7 cellular contexts compared by ENCODE assay signal in genomic region chr4:41909136-41909535, GRCh38. TPM values are rescaled to one million over a fixed set of nuclear protein-coding genes. Genes with fewer than 3 reads are reported as not detected.
A peak's percentile ranks its signal among the peaks of the same experiment; 100 is the strongest.
DNase-seq lines count a peak whose midpoint lies in the region; ATAC-seq, FAIRE-seq and TF ChIP-seq lines count a peak whose summit lies in the region.
"Not testable (repeated sequence)": the region's sequence is repeated elsewhere in the genome, so short reads cannot be mapped to it uniquely, and the experiment has no call there.

No MANE protein-coding gene starts in this region.

- H4K91ac ChIP-seq in H9 (ENCODE audit: insufficient read length, low read depth, low read length), result not testable (repeated sequence)

- TF ChIP-seq RAD21 in K562 (CRISPR knock-in tag; conservative IDR thresholded peaks at IDR 0.05 in 1 of 2, IDR thresholded peaks at IDR 0.05 in 1 of 2), result not testable (repeated sequence)

- H3K9ac ChIP-seq in H9 (ENCODE audit: extremely low read depth, insufficient read length, low read length), result not testable (repeated sequence)
- H3K9ac ChIP-seq in K562 (ENCODE audit: insufficient read depth in 1 of 2, low read depth in 2 of 2, low read length in 2 of 2), result peak overlapping the region in 1 of 2 experiments; percentile 68; a peak in 1 of 4 replicates

- not testable (repeated sequence) for H2BK15ac ChIP-seq in H9 (ENCODE audit: low read depth, low read length)

- H2AK5ac ChIP-seq in H9 (ENCODE audit: insufficient read length, low read length), result not testable (repeated sequence)

- CTCF ChIA-PET in K562 (lab: Yijun Ruan, JAX; ENCODE audit: low intra/inter-chr PET ratio), result not testable (repeated sequence)

- TF ChIP-seq EP300 in K562 (IDR thresholded peaks at IDR 0.05; ENCODE audit: low read length), result not testable (repeated sequence)

- H3K23ac ChIP-seq in H9 (ENCODE audit: insufficient read length, low read depth, low read length), result not testable (repeated sequence)

- not testable (repeated sequence) for H3T11ph ChIP-seq in H9 (ENCODE audit: low read length)

- H3K9me3 Mint-ChIP-seq in H9, result not testable (repeated sequence)
- peaks cover 19% of the 10 kb centered on the region for H3K9me3 Mint-ChIP-seq in nephron progenitor cell

- not testable (repeated sequence) for H4K8ac ChIP-seq in H9 (replicated peaks; ENCODE audit: insufficient read length, low read depth, low read length)

- H3K79me2 ChIP-seq in H9 (ENCODE audit: insufficient read depth, low read length); K562 (ENCODE audit: control insufficient read depth, insufficient read depth, low read length): not testable (repeated sequence)

- not testable (repeated sequence) for H2BK5ac ChIP-seq in H9 (ENCODE audit: insufficient read length, low read length)

- H3K23me2 ChIP-seq in H9 (ENCODE audit: insufficient read length, low read depth, low read length, poor library complexity, severe bottlenecking), result not testable (repeated sequence)

- peak; percentile 81 for ATAC-seq in K562

- not testable (repeated sequence) for H3K27me3 ChIP-seq in H9 (ENCODE audit: insufficient read depth, low read length); MG63; K562 (ENCODE audit: control insufficient read depth in 2 of 2, insufficient read depth in 2 of 2, low read length in 2 of 2)

- H2BK120ac ChIP-seq in H9 (ENCODE audit: low read depth, low read length, poor library complexity, severe bottlenecking), result not testable (repeated sequence)

- not testable (repeated sequence) for BruUV-seq in K562 (replicated peaks; lab: Mats Ljungman, UMichigan)

- not testable (repeated sequence) for H2BK20ac ChIP-seq in H9 (ENCODE audit: low read depth, low read length, poor library complexity, severe bottlenecking)

- not testable (repeated sequence) for TF ChIP-seq POLR2A in K562 (conservative IDR thresholded peaks at IDR 0.05)

- intact Hi-C loops in K562 (cut with micrococcal nuclease), result not testable (repeated sequence)

- not testable (repeated sequence) for H3K56ac ChIP-seq in H9 (ENCODE audit: insufficient read length, low read depth, low read length)

- not testable (repeated sequence) for H3K18ac ChIP-seq in H9 (ENCODE audit: insufficient read length, low read depth, low read length)

- DNase-seq in DMS53 (lab: John Stamatoyannopoulos, UW), result peak; percentile 59
- DNase-seq in H9, result peak; percentile 34
- peak; percentile 39 for DNase-seq in MG63
- peak in 1 of 4 experiments; percentile 74 for DNase-seq in K562 (ENCODE audit: extremely low read depth in 1 of 4, low spot score in 3 of 4)
- DNase-seq in fibroblast of mammary gland (ENCODE audit: low read depth), result peak; percentile 5
- peak; percentile 75 for DNase-seq in islet precursor cell
- peak; percentile 24 for DNase-seq in nephron progenitor cell

- H3K4me3 ChIP-seq in MG63; K562; fibroblast of mammary gland (ENCODE audit: control insufficient read depth, low read depth, low read length): not testable (repeated sequence)

- not testable (repeated sequence) for H3K4me1 ChIP-seq in H9 (ENCODE audit: insufficient read depth, low read length); K562 (replicated peaks in 1 of 2; ENCODE audit: control insufficient read depth in 2 of 2, insufficient read depth in 2 of 2, low read length in 2 of 2)

- not testable (repeated sequence) for H3K36me3 ChIP-seq in MG63; K562 (ENCODE audit: control insufficient read depth, insufficient read depth, low read length)

- not testable (repeated sequence) for H3K36me3 Mint-ChIP-seq in H9 (ENCODE audit: insufficient read depth in 1 of 3, low read depth in 3 of 3); nephron progenitor cell (ENCODE audit: low read depth)

- not testable (repeated sequence) for H3K27ac ChIP-seq in H9 (ENCODE audit: insufficient read length, low read depth, low read length)
- peak overlapping the region; percentile 39; the same call in 2 of the 3 replicates for H3K27ac ChIP-seq in K562 (ENCODE audit: extremely low read depth, low read depth, low read length)

- peaks cover 17% of the 10 kb centered on the region for H3K27me3 Mint-ChIP-seq in H9 (ENCODE audit: low read depth)
- not testable (repeated sequence) for H3K27me3 Mint-ChIP-seq in nephron progenitor cell (ENCODE audit: low read depth, poor library complexity)

- TF ChIP-seq CTCF in H9 (conservative IDR thresholded peaks at IDR 0.05); K562 (IDR thresholded peaks at IDR 0.05 in 2 of 3, conservative IDR thresholded peaks at IDR 0.05 in 1 of 3; ENCODE audit: insufficient read depth in 2 of 3, low read depth in 1 of 3, low read length in 3 of 3); fibroblast of mammary gland (conservative IDR thresholded peaks at IDR 0.05; ENCODE audit: control insufficient read depth, insufficient read depth, low read depth, low read length); nephron progenitor cell (IDR thresholded peaks at IDR 0.05): not testable (repeated sequence)

- no CpG with 5 or more reads among the region's 1 CpG for WGBS in H9 (ENCODE audit: extremely low coverage, insufficient read length, low lambda C conversion rate)
- WGBS in K562 (ENCODE audit: insufficient coverage, low coverage, missing lambda C conversion rate), result 0% methylated on average over 1 of the region's 1 CpG

- peak; percentile 46 for FAIRE-seq in K562 (lab: Jason Lieb, UNC)

- not testable (repeated sequence) for H3K9me1 ChIP-seq in K562 (ENCODE audit: control insufficient read depth, insufficient read depth, low read length)

- not testable (repeated sequence) for H3K4me3 Mint-ChIP-seq in H9, nephron progenitor cell

- not testable (repeated sequence) for H3K27ac Mint-ChIP-seq in H9, nephron progenitor cell

- H2BK12ac ChIP-seq in H9 (ENCODE audit: insufficient read length, low read depth, low read length), result not testable (repeated sequence)

- H3K79me1 ChIP-seq in H9 (ENCODE audit: insufficient read depth, low read depth, low read length, poor library complexity, severe bottlenecking), result not testable (repeated sequence)

- H2AFZ ChIP-seq in H9 (ENCODE audit: low read length), result not testable (repeated sequence)
- H2AFZ ChIP-seq in K562 (ENCODE audit: low read depth, low read length), result peak overlapping the region; percentile 72

- in situ Hi-C loops in K562 (cut with MboI), result not testable (repeated sequence)

- H4K5ac ChIP-seq in H9 (ENCODE audit: insufficient read length, low read depth, low read length), result not testable (repeated sequence)

- H4K20me1 ChIP-seq in H9 (ENCODE audit: control insufficient read depth, insufficient read depth, insufficient read length); K562 (replicated peaks; ENCODE audit: control insufficient read depth, insufficient read depth, low read length): not testable (repeated sequence)

- H3K4me1 Mint-ChIP-seq in H9, nephron progenitor cell: not testable (repeated sequence)

- POLR2A ChIA-PET in K562 (lab: Yijun Ruan, JAX), result interaction anchor here (0.6 to 1.1 kb wide), 2 partner anchors 31 to 50 kb away, joined by 4 read pairs; no protein-coding TSS in a partner anchor

- not testable (repeated sequence) for H3K9me3 ChIP-seq in H9 (ENCODE audit: control insufficient read depth, low read depth, low read length); MG63; K562 (replicated peaks; ENCODE audit: control insufficient read depth, insufficient read depth, low read depth, low read length)

- not testable (repeated sequence) for H3K14ac ChIP-seq in H9 (ENCODE audit: insufficient read depth, low read length)

- H3K4ac ChIP-seq in H9 (ENCODE audit: low read depth, low read length), result not testable (repeated sequence)

- not testable (repeated sequence) for H3K4me2 ChIP-seq in H9 (ENCODE audit: insufficient read depth, insufficient read length, low read length)
- peak overlapping the region; percentile 58; the same call in 1 of the 2 replicates for H3K4me2 ChIP-seq in K562 (ENCODE audit: insufficient read depth, low read length)

TF ChIP-seq in K562, 482 proteins besides CTCF, POLR2A, EP300 and RAD21 (continues in another document):
- TF ChIP-seq SOX6 (IDR thresholded peaks at IDR 0.05) (peak; percentile 29; the same call in 1 of the 2 replicates), ZNF316 (IDR thresholded peaks at IDR 0.05) (peak; percentile 20; the same call in 1 of the 2 replicates), MAFG (tag; conservative IDR thresholded peaks at IDR 0.05) (peak; percentile 52), LEF1 (IDR thresholded peaks at IDR 0.05) (peak; percentile 84), ESRRA (IDR thresholded peaks at IDR 0.05; ENCODE audit: borderline replicate concordance, low read depth) (peak; percentile 82; the same call in 1 of the 2 replicates), EGR1 (conservative IDR thresholded peaks at IDR 0.05) (0 out of 2 replicates have a peak, but pooled peaks have one; percentile 18), ARID1B (IDR thresholded peaks at IDR 0.05) (0 out of 2 replicates have a peak, but pooled peaks have one; percentile 21)

RNA-seq across cellular contexts. Expression of gene TMEM33, which starts 26.1 kb away (rescaled TPM):
- total RNA-seq in H9 (2021) (74.2 and 76.7 TPM in 2 replicates), K562 (2014; rRNA removed) (45.0 and 46.3 TPM in 2 replicates), K562 (2014; rRNA removed; fragmentation: Illumina TruSeq; extraction: Trizol) (68.5 and 69.4 TPM in 2 replicates), K562 (2015; rRNA removed; fragmentation: Illumina TruSeq; extraction: Trizol) (61.4 and 67.9 TPM in 2 replicates), K562 (2021) (83.5 and 85.9 TPM in 2 replicates)
- total RNA-seq in MG63 (2014; rRNA removed; shearing (Covaris generic); ENCODE audit: low replicate concordance), result 28.1 and 37.9 TPM in 2 replicates
- 109 and 116 TPM in 2 replicates for total RNA-seq in K562 (2011; cell fraction: chromatin; rRNA removed; ENCODE audit: low replicate concordance)
- total RNA-seq in K562 (2011; cell fraction: nucleolus; rRNA removed), result 96.6 and 110 TPM in 2 replicates
- 114 and 117 TPM in 2 replicates for total RNA-seq in K562 (2011; cell fraction: nucleoplasm; rRNA removed)
- polyA plus RNA-seq in K562 (2011; rRNA removed) (75.3 and 81.6 TPM in 2 replicates), K562 (2014; fragmentation: Illumina TruSeq; extraction: Trizol) (65.8 and 73.2 TPM in 2 replicates), K562 (2014; fragmentation: Nextera tagmentation; extraction: Ambion mirVana) (10 to 100 TPM; 16.8 to 35.7 TPM), K562 (2014; rRNA removed) (34.0 and 53.7 TPM in 2 replicates)
- polyA plus RNA-seq in K562 (2011; cell fraction: cytosol; rRNA removed), result 69.4 and 88.9 TPM in 2 replicates
- 22.5 and 25.7 TPM in 2 replicates for polyA plus RNA-seq in K562 (2011; cell fraction: nucleus; rRNA removed)
- polyA plus RNA-seq in K562 (2012), result 33.8 and 37.7 TPM in 2 replicates
- 163 and 164 TPM in 2 replicates for polyA minus RNA-seq in K562 (2011; rRNA and poly(A)+ RNA removed)
- polyA minus RNA-seq in K562 (2011; cell fraction: cytosol; rRNA and poly(A)+ RNA removed), result 71.4 and 118 TPM in 2 replicates
- 15.2 and 27.7 TPM in 2 replicates for polyA minus RNA-seq in K562 (2011; cell fraction: nucleus; rRNA and poly(A)+ RNA removed)
